ENCODE assay signal across 8 cellular contexts in the genomic region with DNA sequence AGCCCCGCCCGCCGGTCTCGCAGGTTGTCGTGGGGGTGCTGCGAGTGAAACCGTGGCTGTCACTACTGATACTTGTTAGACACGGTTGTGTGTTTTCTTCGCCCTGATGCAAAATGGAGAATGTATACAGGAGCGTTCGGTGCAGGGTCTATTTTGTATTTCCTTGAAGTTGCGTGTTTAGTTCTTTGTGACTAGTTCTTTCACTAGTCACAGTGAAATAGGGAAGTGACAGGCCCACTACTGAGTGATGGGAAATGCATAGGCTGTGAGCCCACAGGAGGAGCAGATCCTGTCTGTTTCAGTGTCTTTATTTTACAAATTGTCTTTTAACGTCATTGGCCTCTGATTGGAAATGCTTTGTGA. TPM values are rescaled to one million over a fixed set of nuclear protein-coding genes. Genes with fewer than 3 reads are reported as not detected.
A peak's percentile ranks its signal among the peaks of the same experiment; 100 is the strongest.
DNase-seq lines count a peak whose midpoint lies in the region; ATAC-seq and TF ChIP-seq lines count a peak whose summit lies in the region.

No MANE protein-coding gene starts in this region.

- in situ Hi-C loops in Caki2 (cut with HindIII; ENCODE audit: low pct_unique_long_range_greater_than_20kb, low sequenced_read_pairs) = no loop called here

- CTCF ChIA-PET in activated CD4-positive, alpha-beta memory T cell treated with anti-CD3 and anti-CD28 coated beads, Interleukin-2, amount 10 ng/mL, durations not matched to agents 7 days and 5 days (lab: Charles Lee) = interaction anchor here (0.8 to 1.0 kb wide), 4 partner anchors 11 to 61 kb away, joined by 3 to 5 read pairs (median 4); partner anchors contain the start of gene EEF1AKMT2

- H3K27me3 Mint-ChIP-seq in activated CD4-positive, alpha-beta memory T cell treated with anti-CD3 and anti-CD28 coated beads, Interleukin-2, amount 10 ng/mL, durations not matched to agents 7 days and 5 days = peaks cover 7% of the 10 kb centered on the region

- H3K27me3 ChIP-seq in hepatocyte = no peaks in the 10 kb centered on the region

- peak; percentile 39 for ATAC-seq in GM21360 (IDR thresholded peaks at IDR 0.05; ENCODE audit: unreplicated experiment)
- peak; percentile 44 for ATAC-seq in HG03571 (IDR thresholded peaks at IDR 0.05; ENCODE audit: unreplicated experiment)
- ATAC-seq in stimulated activated effector memory CD8-positive, alpha-beta T cell treated with anti-CD3 and anti-CD28 coated beads, Interleukin-12 subunit alpha, Interleukin-12 subunit beta, amount 100 ng/mL, for 72 hours = peak; percentile 59

- H3K4me1 ChIP-seq in hepatocyte (ENCODE audit: insufficient read depth) = peaks cover 6% of the 10 kb centered on the region

- peaks cover 39% of the 10 kb centered on the region for H3K79me2 ChIP-seq in hepatocyte

- DNase-seq in Caki2 (ENCODE audit: low read depth) = peak; percentile 4
- DNase-seq in activated CD4-positive, alpha-beta memory T cell treated with anti-CD3 and anti-CD28 coated beads, Interleukin-2, amount 10 ng/mL, durations not matched to agents 7 days and 5 days = no peak
- no peak for DNase-seq in hepatocyte (ENCODE audit: low spot score)
- no peak for DNase-seq in stimulated activated effector memory CD8-positive, alpha-beta T cell treated with anti-CD3 and anti-CD28 coated beads, Interleukin-12 subunit alpha, Interleukin-12 subunit beta, amount 100 ng/mL, for 72 hours (ENCODE audit: low spot score in 2 of 2)
- DNase-seq in amniotic stem cell (lab: John Stamatoyannopoulos, UW) = no peak
- no peak for DNase-seq in OCI-M2 (lab: John Stamatoyannopoulos, UW; ENCODE audit: unreplicated experiment)

- H3K9me3 Mint-ChIP-seq in activated CD4-positive, alpha-beta memory T cell treated with anti-CD3 and anti-CD28 coated beads, Interleukin-2, amount 10 ng/mL, durations not matched to agents 7 days and 5 days = no peaks in the 10 kb centered on the region
- H3K9me3 Mint-ChIP-seq in stimulated activated effector memory CD8-positive, alpha-beta T cell treated with anti-CD3 and anti-CD28 coated beads, Interleukin-12 subunit alpha, Interleukin-12 subunit beta, amount 100 ng/mL, for 72 hours = no peaks in the 10 kb centered on the region

- peak overlapping the region; percentile 61 for H3K4me3 ChIP-seq in hepatocyte

- H3K36me3 Mint-ChIP-seq in activated CD4-positive, alpha-beta memory T cell treated with anti-CD3 and anti-CD28 coated beads, Interleukin-2, amount 10 ng/mL, durations not matched to agents 7 days and 5 days (ENCODE audit: low read depth) = no peaks in the 10 kb centered on the region
- H3K36me3 Mint-ChIP-seq in stimulated activated effector memory CD8-positive, alpha-beta T cell treated with anti-CD3 and anti-CD28 coated beads, Interleukin-12 subunit alpha, Interleukin-12 subunit beta, amount 100 ng/mL, for 72 hours = peaks cover 10% of the 10 kb centered on the region

- no peaks in the 10 kb centered on the region for H3K9me3 ChIP-seq in hepatocyte (ENCODE audit: low read depth)

- peaks cover 18% of the 10 kb centered on the region for H3K4me1 Mint-ChIP-seq in activated CD4-positive, alpha-beta memory T cell treated with anti-CD3 and anti-CD28 coated beads, Interleukin-2, amount 10 ng/mL, durations not matched to agents 7 days and 5 days
- H3K4me1 Mint-ChIP-seq in stimulated activated effector memory CD8-positive, alpha-beta T cell treated with anti-CD3 and anti-CD28 coated beads, Interleukin-12 subunit alpha, Interleukin-12 subunit beta, amount 100 ng/mL, for 72 hours = peaks cover 5% of the 10 kb centered on the region

- peak overlapping the region; percentile 87 for H3K27ac ChIP-seq in hepatocyte

- peak overlapping the region; percentile 82 for H2AFZ ChIP-seq in hepatocyte

- POLR2A ChIA-PET in activated CD4-positive, alpha-beta memory T cell treated with anti-CD3 and anti-CD28 coated beads, Interleukin-2, amount 10 ng/mL, durations not matched to agents 7 days and 5 days (lab: Charles Lee) = interaction anchor here (0.7 to 4.5 kb wide), 13 partner anchors 10 to 266 kb away, joined by 3 to 44 read pairs (median 3); partner anchors contain the start of gene EEF1AKMT2

- H3K9me2 ChIP-seq in hepatocyte (replicated peaks; ENCODE audit: insufficient read depth) = no peaks in the 10 kb centered on the region

- H3K4me2 ChIP-seq in hepatocyte = peak overlapping the region; percentile 79

- peak overlapping the region; percentile 76 for H3K27ac Mint-ChIP-seq in activated CD4-positive, alpha-beta memory T cell treated with anti-CD3 and anti-CD28 coated beads, Interleukin-2, amount 10 ng/mL, durations not matched to agents 7 days and 5 days
- peak overlapping the region; percentile 92 for H3K27ac Mint-ChIP-seq in stimulated activated effector memory CD8-positive, alpha-beta T cell treated with anti-CD3 and anti-CD28 coated beads, Interleukin-12 subunit alpha, Interleukin-12 subunit beta, amount 100 ng/mL, for 72 hours

- no peaks in the 10 kb centered on the region for H3K36me3 ChIP-seq in hepatocyte (replicated peaks; ENCODE audit: insufficient read depth, low read depth)

- peak overlapping the region; percentile 91 for H3K4me3 Mint-ChIP-seq in activated CD4-positive, alpha-beta memory T cell treated with anti-CD3 and anti-CD28 coated beads, Interleukin-2, amount 10 ng/mL, durations not matched to agents 7 days and 5 days
- peak overlapping the region; percentile 81 for H3K4me3 Mint-ChIP-seq in stimulated activated effector memory CD8-positive, alpha-beta T cell treated with anti-CD3 and anti-CD28 coated beads, Interleukin-12 subunit alpha, Interleukin-12 subunit beta, amount 100 ng/mL, for 72 hours

- TF ChIP-seq CTCF in hepatocyte (IDR thresholded peaks at IDR 0.05; ENCODE audit: poor library complexity) = no peak

- 2% methylated on average over 13 of the region's 13 CpGs for WGBS in hepatocyte (ENCODE audit: low lambda C conversion rate, missing lambda C conversion rate)

- H4K20me1 ChIP-seq in hepatocyte (ENCODE audit: insufficient read depth, poor library complexity, severe bottlenecking) = no peaks in the 10 kb centered on the region

RNA-seq across cellular contexts. Expression of gene ABRAXAS2, which starts 0.7 kb away (rescaled TPM):
- 7.0 and 10.7 TPM in 2 replicates for total RNA-seq in Caki2 (2014; rRNA removed; shearing (Covaris generic); ENCODE audit: low replicate concordance)
- 10 to 100 TPM; 14.5 to 15.3 TPM for total RNA-seq in activated CD4-positive, alpha-beta memory T cell treated with anti-CD3 and anti-CD28 coated beads, Interleukin-2, amount 10 ng/mL, durations not matched to agents 7 days and 5 days
- total RNA-seq in hepatocyte = 16.2 and 17.6 TPM in 2 replicates
- polyA plus RNA-seq in hepatocyte = 8.6 and 9.2 TPM in 2 replicates

RNA-seq across cellular contexts. Expression of gene EEF1AKMT2, which starts 10.6 kb away (rescaled TPM):
- total RNA-seq in Caki2 (2014; rRNA removed; shearing (Covaris generic); ENCODE audit: low replicate concordance) = 29.0 and 44.7 TPM in 2 replicates
- 10 to 100 TPM; 32.3 to 32.5 TPM for total RNA-seq in activated CD4-positive, alpha-beta memory T cell treated with anti-CD3 and anti-CD28 coated beads, Interleukin-2, amount 10 ng/mL, durations not matched to agents 7 days and 5 days
- 10.5 and 13.4 TPM in 2 replicates for total RNA-seq in hepatocyte
- 9.8 and 10.3 TPM in 2 replicates for polyA plus RNA-seq in hepatocyte

RNA-seq across cellular contexts. Expression of gene FAM53B, which starts 58.1 kb away (rescaled TPM):
- 6.5 and 10.5 TPM in 2 replicates for total RNA-seq in Caki2 (2014; rRNA removed; shearing (Covaris generic); ENCODE audit: low replicate concordance)
- 10 to 100 TPM; 44.9 to 46.6 TPM for total RNA-seq in activated CD4-positive, alpha-beta memory T cell treated with anti-CD3 and anti-CD28 coated beads, Interleukin-2, amount 10 ng/mL, durations not matched to agents 7 days and 5 days
- total RNA-seq in hepatocyte = 20.6 and 23.6 TPM in 2 replicates
- polyA plus RNA-seq in hepatocyte = 9.1 and 10.3 TPM in 2 replicates
